ENCODE assay signal across 24 cellular contexts in genomic region chr3:41652931-41653330, GRCh38.
DNase-seq lines count a peak whose midpoint lies in the region; ATAC-seq and FAIRE-seq lines count a peak whose summit lies in the region.
"Had no signal": no experiment of that assay in that cellular context is flagged by ENCODE, and none has a peak within 500 bp of the region (broad histone marks: within the 10 kb centered on the region; RNA-seq: fewer than 3 reads in every experiment).

No MANE protein-coding gene starts in this region.

- peaks cover 0 to 2% of the 10 kb centered on the region in 2 experiments for H3K36me3 ChIP-seq in mesenchymal stem cell (ENCODE audit: control insufficient read depth in 1 of 2, insufficient read depth in 2 of 2, low read depth in 1 of 2, low read length in 2 of 2)
- H3K36me3 ChIP-seq: left ventricle myocardium inferior had no signal

- peak; percentile 19 for DNase-seq in AG08395 (ENCODE audit: low spot score)
- peak; percentile 19 for DNase-seq in HT1080 (ENCODE audit: low read depth)
- DNase-seq in astrocyte of the hippocampus (ENCODE audit: low read depth, low spot score), result peak; percentile 55
- no peak for DNase-seq in mesenchymal stem cell
- DNase-seq in SKM-1 treated with dmso at 0.1 percent for 144 hours (lab: John Stamatoyannopoulos, UW; ENCODE audit: unreplicated experiment), result no peak
- DNase-seq in superior temporal gyrus (ENCODE audit: extremely low spot score), result no peak
- DNase-seq in HTR-8/SVneo (ENCODE audit: insufficient read length, low spot score), result no peak
- DNase-seq: 8988T; activated CD8-positive, alpha-beta memory T cell treated with anti-CD3 and anti-CD28 coated beads for 24 hours; activated naive CD4-positive, alpha-beta T cell treated with anti-CD3 and anti-CD28 coated beads for 36 hours; activated T-cell treated with anti-CD3 and anti-CD28 coated beads, Interleukin-2, amount 50 U/mL, for 48 hours; aorta; Caco-2; DND-41; glutamatergic neuron; left ventricle myocardium inferior; NCI-H1092; NCI-H2107; NCI-H526 treated with DMSO at 0.1 percent for 48 hours; nucleus accumbens; stimulated activated CD8-positive, alpha-beta memory T cell treated with anti-CD3 and anti-CD28 coated beads, Interleukin-4, amount 100 ng/mL, for 48 hours had no signal

- peaks cover 4% of the 10 kb centered on the region for H3K4me1 ChIP-seq in mesenchymal stem cell (ENCODE audit: control insufficient read depth, insufficient read depth, low read depth, low read length)
- H3K4me1 ChIP-seq: Caco-2, left ventricle myocardium inferior had no signal

- FAIRE-seq in HTR-8/SVneo (lab: Jason Lieb, UNC), result no peak

- H4K8ac ChIP-seq in mesenchymal stem cell (ENCODE audit: low read length), result no peak overlapping the region

- H2BK15ac ChIP-seq in mesenchymal stem cell (ENCODE audit: low read depth, poor library complexity, severe bottlenecking), result no peak overlapping the region

- H3K18ac ChIP-seq in mesenchymal stem cell (ENCODE audit: low read depth in 1 of 2, low read length in 2 of 2), result no peak overlapping the region

- H3K4me3 ChIP-seq in mesenchymal stem cell (ENCODE audit: insufficient read depth in 1 of 2, low read depth in 1 of 2, low read length in 2 of 2), result no peak overlapping the region
- H3K4me3 ChIP-seq: left ventricle myocardium inferior had no signal

- 81% methylated on average over 3 of the region's 3 CpGs for WGBS in mesenchymal stem cell

- no peak overlapping the region for H2BK12ac ChIP-seq in mesenchymal stem cell (ENCODE audit: low read length in 2 of 2)

- H3K9ac ChIP-seq in mesenchymal stem cell (ENCODE audit: low read length), result no peak overlapping the region
- H3K9ac ChIP-seq: KMS-11 had no signal

- peak overlapping the region; percentile 8 for H3K27ac ChIP-seq in mesenchymal stem cell (ENCODE audit: low read length, poor library complexity, severe bottlenecking)
- H3K27ac ChIP-seq: KMS-11, left ventricle myocardium inferior had no signal

- no peak overlapping the region for H2BK120ac ChIP-seq in mesenchymal stem cell (ENCODE audit: low read depth, low read length)

- no peak overlapping the region for H4K91ac ChIP-seq in mesenchymal stem cell (ENCODE audit: low read length)

- H3K9me3 ChIP-seq in mesenchymal stem cell (ENCODE audit: control insufficient read depth, low read length), result no peaks in the 10 kb centered on the region
- H3K9me3 ChIP-seq: Caco-2, left ventricle myocardium inferior had no signal

- H2AK5ac ChIP-seq in mesenchymal stem cell (ENCODE audit: low read length, severe bottlenecking), result no peak overlapping the region

- no peak overlapping the region for H2BK5ac ChIP-seq in mesenchymal stem cell (ENCODE audit: low read depth, low read length, poor library complexity, severe bottlenecking)

- H3K79me1 ChIP-seq in mesenchymal stem cell (replicated peaks; ENCODE audit: low read length, poor library complexity, severe bottlenecking), result no peaks in the 10 kb centered on the region

- H3K27me3 ChIP-seq in mesenchymal stem cell (ENCODE audit: control insufficient read depth in 1 of 2, insufficient read depth in 1 of 2, low read length in 2 of 2), result no peaks in the 10 kb centered on the region

- H3K14ac ChIP-seq in mesenchymal stem cell (ENCODE audit: low read length in 2 of 2), result no peak overlapping the region

- H3K4me2 ChIP-seq in mesenchymal stem cell (ENCODE audit: low read length, poor library complexity, severe bottlenecking), result no peak overlapping the region
- H3K4me2 ChIP-seq: KMS-11 had no signal

- no peak overlapping the region for H2AFZ ChIP-seq in mesenchymal stem cell (ENCODE audit: low read depth, low read length)

- H3K23ac ChIP-seq in mesenchymal stem cell (ENCODE audit: low read length in 2 of 2), result no peak overlapping the region

- no peak overlapping the region for H3K4ac ChIP-seq in mesenchymal stem cell (ENCODE audit: low read depth in 1 of 2, low read length in 2 of 2)

- ATAC-seq in HG03571 (IDR thresholded peaks at IDR 0.05; ENCODE audit: unreplicated experiment), result no peak
- ATAC-seq: Right ventricle myocardium inferior had no signal

Comparison
In these comparisons a context has a peak if more than half of its experiments do, and no peak if none do; other contexts are left out.
1. DNase-seq: peak in AG08395 (single experiment), HT1080 (single experiment) and astrocyte of the hippocampus (single experiment); none in mesenchymal stem cell (single experiment), SKM-1 treated with dmso at 0.1 percent for 144 hours (single experiment), superior temporal gyrus (single experiment) and HTR-8/SVneo (single experiment).